ENCODE assay signal across 1 cellular context in genomic region chr1:23691499-23692307, GRCh38.
TF ChIP-seq lines count a peak whose summit lies in the region.

TSS of gene RPL11 (plus strand) at chr1:23691806. CDS start at chr1:23691824, 18 bp downstream.

TF ChIP-seq in GM12878, 131 proteins besides CTCF, POLR2A, EP300 and RAD21 (continued from another document):
- TF ChIP-seq MYB (IDR thresholded peaks at IDR 0.05; ENCODE audit: borderline replicate concordance, low read depth, low read length) = no peak
- no peak for TF ChIP-seq YBX1 (IDR thresholded peaks at IDR 0.05)
- TF ChIP-seq NR2F1 (conservative IDR thresholded peaks at IDR 0.05) = 0 out of 2 replicates have a peak, but pooled peaks have one; percentile 16
- peak; percentile 59 for TF ChIP-seq ZZZ3 (IDR thresholded peaks at IDR 0.05; ENCODE audit: control insufficient read depth, insufficient read length, low read depth)
- TF ChIP-seq CEBPZ (IDR thresholded peaks at IDR 0.05; ENCODE audit: low read depth, low read length) = peak; percentile 40; the same call in 1 of the 2 replicates
- TF ChIP-seq BHLHE40 (IDR thresholded peaks at IDR 0.05; ENCODE audit: borderline replicate concordance in 1 of 2, low read depth in 2 of 2, low read length in 1 of 2) = peak in 1 of 2 experiments; percentile 16; a peak in 1 of 4 replicates
- TF ChIP-seq NKRF (conservative IDR thresholded peaks at IDR 0.05) = peak; percentile 85
- TF ChIP-seq ETV6 (conservative IDR thresholded peaks at IDR 0.05 in 1 of 2, IDR thresholded peaks at IDR 0.05 in 1 of 2; ENCODE audit: borderline replicate concordance in 1 of 2, low read depth in 1 of 2) = no peak; a peak in 1 of 4 replicates
- peak; percentile 88 for TF ChIP-seq MLLT1 (IDR thresholded peaks at IDR 0.05)
- TF ChIP-seq SUZ12 (IDR thresholded peaks at IDR 0.05; ENCODE audit: unreplicated experiment) = no peak
- TF ChIP-seq BRCA1 (IDR thresholded peaks at IDR 0.05; ENCODE audit: low read depth, low read length) = no peak
- no peak for TF ChIP-seq BMI1 (IDR thresholded peaks at IDR 0.05; ENCODE audit: borderline replicate concordance)
- no peak for TF ChIP-seq RFX5 (IDR thresholded peaks at IDR 0.05; ENCODE audit: low read depth, low read length)
- TF ChIP-seq CBX3 (IDR thresholded peaks at IDR 0.05; ENCODE audit: borderline replicate concordance, low read depth) = no peak
- peak; percentile 83 for TF ChIP-seq RELB (IDR thresholded peaks at IDR 0.05; ENCODE audit: low read depth)
- peak; percentile 74 for TF ChIP-seq NR2C1 (IDR thresholded peaks at IDR 0.05)
- peak; percentile 78; the same call in 1 of the 2 replicates for TF ChIP-seq TCF12 (IDR thresholded peaks at IDR 0.05; ENCODE audit: low read depth, low read length)
- TF ChIP-seq HSF1 (IDR thresholded peaks at IDR 0.05; ENCODE audit: low read depth, low read length) = peak; percentile 49; the same call in 1 of the 2 replicates
- TF ChIP-seq JUND (IDR thresholded peaks at IDR 0.05; ENCODE audit: low read depth, low read length) = no peak
- no peak for TF ChIP-seq MTA3 (IDR thresholded peaks at IDR 0.05; ENCODE audit: borderline replicate concordance, low read length)
- TF ChIP-seq IRF4 (IDR thresholded peaks at IDR 0.05; ENCODE audit: low read depth, low read length) = no peak
- no peak for TF ChIP-seq SKIL (IDR thresholded peaks at IDR 0.05; ENCODE audit: low read depth, poor library complexity, severe bottlenecking)
- peak; percentile 80; the same call in 1 of the 2 replicates for TF ChIP-seq BACH1 (IDR thresholded peaks at IDR 0.05; ENCODE audit: borderline replicate concordance)
- peak; percentile 43 for TF ChIP-seq E4F1 (IDR thresholded peaks at IDR 0.05; ENCODE audit: borderline replicate concordance, partially characterized antibody)
- TF ChIP-seq TARDBP (IDR thresholded peaks at IDR 0.05; ENCODE audit: borderline replicate concordance) = no peak
- TF ChIP-seq ZNF384 (IDR thresholded peaks at IDR 0.05; ENCODE audit: borderline replicate concordance, low read depth, low read length) = no peak
